Comparison of ENCODE assay signal across 8 cellular contexts in the genomic region with DNA sequence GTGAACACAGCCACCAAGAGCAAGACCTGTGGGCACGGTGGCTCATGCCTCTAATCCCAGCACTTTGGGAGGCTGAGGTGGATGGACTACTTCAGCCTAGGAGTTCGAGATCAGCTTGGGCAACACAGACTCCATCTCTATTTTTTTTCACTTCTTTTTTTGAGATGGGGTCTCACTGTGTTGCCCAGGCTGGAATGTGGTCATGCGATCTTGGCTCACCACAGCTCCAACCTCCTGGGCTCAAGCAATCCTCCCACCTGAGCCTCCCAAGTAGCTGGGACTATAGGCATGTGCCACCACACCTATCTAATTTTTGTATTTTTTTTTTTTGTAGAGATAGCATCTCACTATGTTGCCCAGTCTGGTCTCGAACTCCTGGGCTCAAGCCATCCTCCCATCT.
"Had no signal": no experiment of that assay in that cellular context is flagged by ENCODE, and none has a peak within 500 bp of the region (broad histone marks: within the 10 kb centered on the region; RNA-seq: fewer than 3 reads in every experiment).

No MANE protein-coding gene starts in this region.

- DNase-seq: GDM1, GF-D8 had no signal

- H3K4me3 ChIP-seq: GM12878 had no signal

- FAIRE-seq: G401.6, GM12878, GM12891, GM12892, GM18507, GM19239 had no signal

- ATAC-seq: GM12878 had no signal
